In the genomic region with DNA sequence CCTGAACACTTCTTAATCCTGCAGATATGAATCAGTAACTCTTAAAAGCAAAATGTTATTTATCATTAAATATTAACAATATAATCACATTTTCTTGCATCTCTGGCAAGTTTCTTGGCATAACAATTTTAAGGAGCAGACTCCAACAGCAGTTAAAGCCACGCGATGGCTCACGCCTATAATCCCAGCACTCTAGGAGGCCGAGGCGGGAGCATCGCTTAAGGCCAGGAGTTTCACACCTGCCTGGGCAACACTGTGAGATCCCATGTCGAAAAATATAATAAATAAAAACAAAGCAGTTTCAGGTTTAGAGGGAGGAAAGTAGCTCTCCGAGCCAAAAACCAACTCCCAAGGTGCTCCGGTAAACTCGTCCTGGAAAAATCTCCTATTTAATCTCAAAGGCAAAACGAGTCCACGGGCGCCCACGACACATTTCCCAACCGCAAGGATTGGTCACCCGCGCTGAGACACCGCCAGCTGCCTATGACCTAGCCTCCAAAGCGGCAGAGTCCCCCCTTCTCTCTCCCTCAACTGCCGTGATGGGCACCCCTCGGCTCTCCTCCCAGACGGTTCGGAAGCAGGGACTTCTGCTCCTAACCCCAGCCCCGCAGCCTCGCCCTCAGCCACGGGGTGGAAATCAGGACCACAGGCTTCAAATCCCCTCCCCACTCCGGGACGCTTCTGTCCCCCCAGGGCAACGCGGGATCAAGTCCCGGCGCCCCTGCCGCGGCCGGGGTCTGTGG, we compare ENCODE assay signal across 1 cellular context.
TF ChIP-seq lines count a peak whose summit lies in the region.

No MANE protein-coding gene starts in this region.

TF ChIP-seq in K562, 482 proteins besides CTCF, POLR2A, EP300 and RAD21 (continued from another document):
- TF ChIP-seq, protein P1, sequence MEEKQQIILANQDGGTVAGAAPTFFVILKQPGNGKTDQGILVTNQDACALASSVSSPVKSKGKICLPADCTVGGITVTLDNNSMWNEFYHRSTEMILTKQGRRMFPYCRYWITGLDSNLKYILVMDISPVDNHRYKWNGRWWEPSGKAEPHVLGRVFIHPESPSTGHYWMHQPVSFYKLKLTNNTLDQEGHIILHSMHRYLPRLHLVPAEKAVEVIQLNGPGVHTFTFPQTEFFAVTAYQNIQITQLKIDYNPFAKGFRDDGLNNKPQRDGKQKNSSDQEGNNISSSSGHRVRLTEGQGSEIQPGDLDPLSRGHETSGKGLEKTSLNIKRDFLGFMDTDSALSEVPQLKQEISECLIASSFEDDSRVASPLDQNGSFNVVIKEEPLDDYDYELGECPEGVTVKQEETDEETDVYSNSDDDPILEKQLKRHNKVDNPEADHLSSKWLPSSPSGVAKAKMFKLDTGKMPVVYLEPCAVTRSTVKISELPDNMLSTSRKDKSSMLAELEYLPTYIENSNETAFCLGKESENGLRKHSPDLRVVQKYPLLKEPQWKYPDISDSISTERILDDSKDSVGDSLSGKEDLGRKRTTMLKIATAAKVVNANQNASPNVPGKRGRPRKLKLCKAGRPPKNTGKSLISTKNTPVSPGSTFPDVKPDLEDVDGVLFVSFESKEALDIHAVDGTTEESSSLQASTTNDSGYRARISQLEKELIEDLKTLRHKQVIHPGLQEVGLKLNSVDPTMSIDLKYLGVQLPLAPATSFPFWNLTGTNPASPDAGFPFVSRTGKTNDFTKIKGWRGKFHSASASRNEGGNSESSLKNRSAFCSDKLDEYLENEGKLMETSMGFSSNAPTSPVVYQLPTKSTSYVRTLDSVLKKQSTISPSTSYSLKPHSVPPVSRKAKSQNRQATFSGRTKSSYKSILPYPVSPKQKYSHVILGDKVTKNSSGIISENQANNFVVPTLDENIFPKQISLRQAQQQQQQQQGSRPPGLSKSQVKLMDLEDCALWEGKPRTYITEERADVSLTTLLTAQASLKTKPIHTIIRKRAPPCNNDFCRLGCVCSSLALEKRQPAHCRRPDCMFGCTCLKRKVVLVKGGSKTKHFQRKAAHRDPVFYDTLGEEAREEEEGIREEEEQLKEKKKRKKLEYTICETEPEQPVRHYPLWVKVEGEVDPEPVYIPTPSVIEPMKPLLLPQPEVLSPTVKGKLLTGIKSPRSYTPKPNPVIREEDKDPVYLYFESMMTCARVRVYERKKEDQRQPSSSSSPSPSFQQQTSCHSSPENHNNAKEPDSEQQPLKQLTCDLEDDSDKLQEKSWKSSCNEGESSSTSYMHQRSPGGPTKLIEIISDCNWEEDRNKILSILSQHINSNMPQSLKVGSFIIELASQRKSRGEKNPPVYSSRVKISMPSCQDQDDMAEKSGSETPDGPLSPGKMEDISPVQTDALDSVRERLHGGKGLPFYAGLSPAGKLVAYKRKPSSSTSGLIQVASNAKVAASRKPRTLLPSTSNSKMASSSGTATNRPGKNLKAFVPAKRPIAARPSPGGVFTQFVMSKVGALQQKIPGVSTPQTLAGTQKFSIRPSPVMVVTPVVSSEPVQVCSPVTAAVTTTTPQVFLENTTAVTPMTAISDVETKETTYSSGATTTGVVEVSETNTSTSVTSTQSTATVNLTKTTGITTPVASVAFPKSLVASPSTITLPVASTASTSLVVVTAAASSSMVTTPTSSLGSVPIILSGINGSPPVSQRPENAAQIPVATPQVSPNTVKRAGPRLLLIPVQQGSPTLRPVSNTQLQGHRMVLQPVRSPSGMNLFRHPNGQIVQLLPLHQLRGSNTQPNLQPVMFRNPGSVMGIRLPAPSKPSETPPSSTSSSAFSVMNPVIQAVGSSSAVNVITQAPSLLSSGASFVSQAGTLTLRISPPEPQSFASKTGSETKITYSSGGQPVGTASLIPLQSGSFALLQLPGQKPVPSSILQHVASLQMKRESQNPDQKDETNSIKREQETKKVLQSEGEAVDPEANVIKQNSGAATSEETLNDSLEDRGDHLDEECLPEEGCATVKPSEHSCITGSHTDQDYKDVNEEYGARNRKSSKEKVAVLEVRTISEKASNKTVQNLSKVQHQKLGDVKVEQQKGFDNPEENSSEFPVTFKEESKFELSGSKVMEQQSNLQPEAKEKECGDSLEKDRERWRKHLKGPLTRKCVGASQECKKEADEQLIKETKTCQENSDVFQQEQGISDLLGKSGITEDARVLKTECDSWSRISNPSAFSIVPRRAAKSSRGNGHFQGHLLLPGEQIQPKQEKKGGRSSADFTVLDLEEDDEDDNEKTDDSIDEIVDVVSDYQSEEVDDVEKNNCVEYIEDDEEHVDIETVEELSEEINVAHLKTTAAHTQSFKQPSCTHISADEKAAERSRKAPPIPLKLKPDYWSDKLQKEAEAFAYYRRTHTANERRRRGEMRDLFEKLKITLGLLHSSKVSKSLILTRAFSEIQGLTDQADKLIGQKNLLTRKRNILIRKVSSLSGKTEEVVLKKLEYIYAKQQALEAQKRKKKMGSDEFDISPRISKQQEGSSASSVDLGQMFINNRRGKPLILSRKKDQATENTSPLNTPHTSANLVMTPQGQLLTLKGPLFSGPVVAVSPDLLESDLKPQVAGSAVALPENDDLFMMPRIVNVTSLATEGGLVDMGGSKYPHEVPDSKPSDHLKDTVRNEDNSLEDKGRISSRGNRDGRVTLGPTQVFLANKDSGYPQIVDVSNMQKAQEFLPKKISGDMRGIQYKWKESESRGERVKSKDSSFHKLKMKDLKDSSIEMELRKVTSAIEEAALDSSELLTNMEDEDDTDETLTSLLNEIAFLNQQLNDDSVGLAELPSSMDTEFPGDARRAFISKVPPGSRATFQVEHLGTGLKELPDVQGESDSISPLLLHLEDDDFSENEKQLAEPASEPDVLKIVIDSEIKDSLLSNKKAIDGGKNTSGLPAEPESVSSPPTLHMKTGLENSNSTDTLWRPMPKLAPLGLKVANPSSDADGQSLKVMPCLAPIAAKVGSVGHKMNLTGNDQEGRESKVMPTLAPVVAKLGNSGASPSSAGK (IDR thresholded peaks at IDR 0.05), result peak; percentile 31; the same call in 1 of the 2 replicates
- TF ChIP-seq ZNF121 (CRISPR knock-in tag; conservative IDR thresholded peaks at IDR 0.05) (peak; percentile 91), SREBF2 (CRISPR knock-in tag; IDR thresholded peaks at IDR 0.05) (peak; percentile 47; the same call in 1 of the 2 replicates), SAP30 (IDR thresholded peaks at IDR 0.05; ENCODE audit: borderline replicate concordance, insufficient read depth, low read depth, low read length, poor library complexity, severe bottlenecking) (peak; percentile 28), CHD1 (IDR thresholded peaks at IDR 0.05; ENCODE audit: low read length) (peak; percentile 2), ZBTB7A (IDR thresholded peaks at IDR 0.05; ENCODE audit: borderline replicate concordance, control insufficient read depth, low read depth, low read length) (0 out of 2 replicates have a peak, but pooled peaks have one; percentile 23), RBM14 (IDR thresholded peaks at IDR 0.05; ENCODE audit: borderline replicate concordance, insufficient read depth, low read depth, low read length) (0 out of 2 replicates have a peak, but pooled peaks have one; percentile 40)
- TF ChIP-seq, protein P2, sequence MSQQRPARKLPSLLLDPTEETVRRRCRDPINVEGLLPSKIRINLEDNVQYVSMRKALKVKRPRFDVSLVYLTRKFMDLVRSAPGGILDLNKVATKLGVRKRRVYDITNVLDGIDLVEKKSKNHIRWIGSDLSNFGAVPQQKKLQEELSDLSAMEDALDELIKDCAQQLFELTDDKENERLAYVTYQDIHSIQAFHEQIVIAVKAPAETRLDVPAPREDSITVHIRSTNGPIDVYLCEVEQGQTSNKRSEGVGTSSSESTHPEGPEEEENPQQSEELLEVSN (IDR thresholded peaks at IDR 0.05; ENCODE audit: borderline replicate concordance in 1 of 2, extremely low read depth in 1 of 2, insufficient read depth in 1 of 2, insufficient read length in 1 of 2, low read depth in 1 of 2, low read length in 1 of 2, poor library complexity in 1 of 2, severe bottlenecking in 1 of 2), result peak in 1 of 2 experiments; percentile 76
